30 cellular contexts compared by ENCODE assay signal in genomic region chrX:136868283-136869055, GRCh38. TPM values are rescaled to one million over a fixed set of nuclear protein-coding genes. Genes with fewer than 3 reads are reported as not detected.
DNase-seq lines count a peak whose midpoint lies in the region; ATAC-seq, FAIRE-seq and TF ChIP-seq lines count a peak whose summit lies in the region.
"Had no signal": no experiment of that assay in that cellular context is flagged by ENCODE, and none has a peak within 500 bp of the region (broad histone marks: within the 10 kb centered on the region; RNA-seq: fewer than 3 reads in every experiment).

No MANE protein-coding gene starts in this region.

- H3K36me3 ChIP-seq in fibroblast of lung (ENCODE audit: control insufficient read depth, insufficient read depth, low read length), result no peaks in the 10 kb centered on the region
- H3K36me3 ChIP-seq: transverse colon had no signal

- no peaks in the 10 kb centered on the region for H4K20me1 ChIP-seq in fibroblast of lung (ENCODE audit: control insufficient read depth, extremely low read depth, insufficient read depth, low read length)

- TF ChIP-seq CTCF in WTC11 (IDR thresholded peaks at IDR 0.05) (no peak), fibroblast of lung (conservative IDR thresholded peaks at IDR 0.05 in 1 of 2, IDR thresholded peaks at IDR 0.05 in 1 of 2; ENCODE audit: low read depth in 1 of 2, low read length in 2 of 2) (no peak)

- H3K4me3 ChIP-seq in fibroblast of lung (replicated peaks in 1 of 4; ENCODE audit: control extremely low read depth in 1 of 4, insufficient read depth in 1 of 4, low read depth in 3 of 4, low read length in 4 of 4), result no peak overlapping the region
- H3K4me3 ChIP-seq: hepatocyte, lower lobe of right lung, MG63, psoas muscle, transverse colon had no signal

- DNase-seq in activated CD4-positive, alpha-beta T cell treated with anti-CD3 and anti-CD28 coated beads for 36 hours, result no peak
- DNase-seq in activated CD4-positive, alpha-beta T cell treated with anti-CD3 and anti-CD28 coated beads, Interleukin-2, amount 10 ng/mL, durations not matched to agents 7 days and 5 days, result no peak
- no peak for DNase-seq in GM12891 (ENCODE audit: insufficient read length, low spot score)
- no peak for DNase-seq in WTC11 (ENCODE audit: low spot score)
- DNase-seq in fibroblast of lung (ENCODE audit: low read depth in 2 of 2), result no peak
- no peak for DNase-seq in epidermal melanocyte (ENCODE audit: insufficient read length, low spot score)
- DNase-seq: activated CD4-positive, CD25-positive, alpha-beta regulatory T cell treated with anti-CD3 and anti-CD28 coated beads, Interleukin-2, amount 50 U/mL, for 72 hours; activated naive CD4-positive, alpha-beta T cell treated with anti-CD3 and anti-CD28 coated beads, Interleukin-2, amount 10 ng/mL, durations not matched to agents 7 days and 5 days; anterior cingulate cortex; C1 segment of cervical spinal cord; GOT3; KBM-7; lower lobe of right lung; MG63; naive thymus-derived CD4-positive, alpha-beta T cell; NCI-H1105 treated with DMSO at 0.1 percent for 48 hours; NCI-H187 treated with DMSO at 0.1 percent for 48 hours; NCI-H2171 treated with DMSO at 0.1 percent for 48 hours; occipital lobe; psoas muscle; SK-N-SH; stimulated activated CD4-positive, alpha-beta T cell treated with anti-CD3 and anti-CD28 coated beads, Interleukin-4, amount 100 ng/mL, for 1 hour; T-helper 17 cell; transverse colon had no signal

- no peaks in the 10 kb centered on the region for H3K9me3 Mint-ChIP-seq in activated CD4-positive, alpha-beta T cell treated with anti-CD3 and anti-CD28 coated beads for 36 hours (ENCODE audit: low read depth)
- H3K9me3 Mint-ChIP-seq in activated CD4-positive, alpha-beta T cell treated with anti-CD3 and anti-CD28 coated beads, Interleukin-2, amount 10 ng/mL, durations not matched to agents 7 days and 5 days, result no peaks in the 10 kb centered on the region
- no peaks in the 10 kb centered on the region for H3K9me3 Mint-ChIP-seq in WTC11
- H3K9me3 Mint-ChIP-seq: activated naive CD4-positive, alpha-beta T cell treated with anti-CD3 and anti-CD28 coated beads, Interleukin-2, amount 10 ng/mL, durations not matched to agents 7 days and 5 days had no signal

- H3K36me3 Mint-ChIP-seq in activated CD4-positive, alpha-beta T cell treated with anti-CD3 and anti-CD28 coated beads for 36 hours (ENCODE audit: low read depth), result peaks cover 73% of the 10 kb centered on the region
- peaks cover 69% of the 10 kb centered on the region for H3K36me3 Mint-ChIP-seq in activated CD4-positive, alpha-beta T cell treated with anti-CD3 and anti-CD28 coated beads, Interleukin-2, amount 10 ng/mL, durations not matched to agents 7 days and 5 days (ENCODE audit: low read depth)
- H3K36me3 Mint-ChIP-seq in WTC11, result peaks cover 63% of the 10 kb centered on the region

- H3K27me3 Mint-ChIP-seq in activated CD4-positive, alpha-beta T cell treated with anti-CD3 and anti-CD28 coated beads for 36 hours, result no peaks in the 10 kb centered on the region
- no peaks in the 10 kb centered on the region for H3K27me3 Mint-ChIP-seq in activated CD4-positive, alpha-beta T cell treated with anti-CD3 and anti-CD28 coated beads, Interleukin-2, amount 10 ng/mL, durations not matched to agents 7 days and 5 days
- H3K27me3 Mint-ChIP-seq in WTC11 (ENCODE audit: low read depth), result no peaks in the 10 kb centered on the region
- H3K27me3 Mint-ChIP-seq: activated naive CD4-positive, alpha-beta T cell treated with anti-CD3 and anti-CD28 coated beads, Interleukin-2, amount 10 ng/mL, durations not matched to agents 7 days and 5 days; naive thymus-derived CD4-positive, alpha-beta T cell; T-helper 17 cell had no signal

- CTCF ChIA-PET in activated CD4-positive, alpha-beta T cell treated with anti-CD3 and anti-CD28 coated beads for 36 hours (lab: Charles Lee), result no interaction called here
- CTCF ChIA-PET in activated CD4-positive, alpha-beta T cell treated with anti-CD3 and anti-CD28 coated beads, Interleukin-2, amount 10 ng/mL, durations not matched to agents 7 days and 5 days (lab: Charles Lee), result interaction anchor here (1.0 kb wide), 1 partner anchor 12 kb away, joined by 3 read pairs; the partner anchor contains the start of gene RBMX
- CTCF ChIA-PET in WTC11 (lab: Charles Lee), result no interaction called here

- H3K27ac Mint-ChIP-seq in activated CD4-positive, alpha-beta T cell treated with anti-CD3 and anti-CD28 coated beads for 36 hours, result peak overlapping the region; percentile 77
- H3K27ac Mint-ChIP-seq in activated CD4-positive, alpha-beta T cell treated with anti-CD3 and anti-CD28 coated beads, Interleukin-2, amount 10 ng/mL, durations not matched to agents 7 days and 5 days, result no peak overlapping the region
- 0 out of 2 replicates have a peak overlapping the region, but pooled peaks have one; percentile 27 for H3K27ac Mint-ChIP-seq in WTC11
- H3K27ac Mint-ChIP-seq: activated naive CD4-positive, alpha-beta T cell treated with anti-CD3 and anti-CD28 coated beads, Interleukin-2, amount 10 ng/mL, durations not matched to agents 7 days and 5 days had no signal

- H3K4me2 ChIP-seq in fibroblast of lung (ENCODE audit: extremely low read depth, insufficient read depth, low read length), result peak overlapping the region; percentile 32
- H3K4me2 ChIP-seq: hepatocyte, SK-N-SH had no signal

- H3K4me3 Mint-ChIP-seq in activated CD4-positive, alpha-beta T cell treated with anti-CD3 and anti-CD28 coated beads for 36 hours, result no peak overlapping the region
- H3K4me3 Mint-ChIP-seq in activated CD4-positive, alpha-beta T cell treated with anti-CD3 and anti-CD28 coated beads, Interleukin-2, amount 10 ng/mL, durations not matched to agents 7 days and 5 days, result no peak overlapping the region
- no peak overlapping the region for H3K4me3 Mint-ChIP-seq in WTC11
- H3K4me3 Mint-ChIP-seq: activated naive CD4-positive, alpha-beta T cell treated with anti-CD3 and anti-CD28 coated beads, Interleukin-2, amount 10 ng/mL, durations not matched to agents 7 days and 5 days; naive thymus-derived CD4-positive, alpha-beta T cell; T-helper 17 cell had no signal

- peak; percentile 34; the same call in 1 of the 2 replicates for TF ChIP-seq POLR2A in GM12891 (IDR thresholded peaks at IDR 0.05; ENCODE audit: low read depth, low read length)

- H3K4me1 ChIP-seq in fibroblast of lung (ENCODE audit: control insufficient read depth, extremely low read depth, insufficient read depth, low read length), result no peaks in the 10 kb centered on the region
- H3K4me1 ChIP-seq: lower lobe of right lung, psoas muscle, transverse colon had no signal

- ATAC-seq in activated CD4-positive, alpha-beta T cell treated with anti-CD3 and anti-CD28 coated beads for 36 hours, result no peak
- ATAC-seq in WTC11 (no peak), GM18873 (IDR thresholded peaks at IDR 0.05; ENCODE audit: low FRiP score, unreplicated experiment) (no peak), GM18517 (IDR thresholded peaks at IDR 0.05; ENCODE audit: unreplicated experiment) (no peak)
- ATAC-seq: naive thymus-derived CD4-positive, alpha-beta T cell; T-helper 17 cell had no signal

- intact Hi-C loops in activated CD4-positive, alpha-beta T cell treated with anti-CD3 and anti-CD28 coated beads for 36 hours (cut with DNase I, micrococcal nuclease), result loop anchor here (5.0 to 10.0 kb wide), 4 partner anchors 101 to 1344 kb away; partner anchors contain the start of gene INTS6L (in 1 of the 2)

- peaks cover 7% of the 10 kb centered on the region for H3K79me2 ChIP-seq in fibroblast of lung (ENCODE audit: control insufficient read depth, insufficient read depth, low read length)

- no peaks in the 10 kb centered on the region for H3K27me3 ChIP-seq in fibroblast of lung (ENCODE audit: control insufficient read depth, insufficient read depth, low read length)
- H3K27me3 ChIP-seq: hepatocyte, MG63, transverse colon had no signal

- H3K9me3 ChIP-seq in fibroblast of lung (ENCODE audit: control insufficient read depth, insufficient read depth, low read depth, low read length), result no peaks in the 10 kb centered on the region
- H3K9me3 ChIP-seq: lower lobe of right lung, MG63, psoas muscle, SK-N-SH, transverse colon had no signal

- no peak overlapping the region for H2AFZ ChIP-seq in fibroblast of lung (ENCODE audit: low read length)
- H2AFZ ChIP-seq: hepatocyte had no signal

- H3K4me1 Mint-ChIP-seq in activated CD4-positive, alpha-beta T cell treated with anti-CD3 and anti-CD28 coated beads for 36 hours, result peaks cover 53% of the 10 kb centered on the region
- H3K4me1 Mint-ChIP-seq in activated CD4-positive, alpha-beta T cell treated with anti-CD3 and anti-CD28 coated beads, Interleukin-2, amount 10 ng/mL, durations not matched to agents 7 days and 5 days, result peaks cover 42% of the 10 kb centered on the region
- peaks cover 10% of the 10 kb centered on the region for H3K4me1 Mint-ChIP-seq in WTC11

- H3K27ac ChIP-seq in fibroblast of lung (ENCODE audit: insufficient read depth, low read length), result no peak overlapping the region
- H3K27ac ChIP-seq: 22Rv1, hepatocyte, lower lobe of right lung, transverse colon had no signal

- H3K9ac ChIP-seq in fibroblast of lung (ENCODE audit: insufficient read depth, low read length), result no peak overlapping the region
- H3K9ac ChIP-seq: SK-N-SH had no signal

- no peak for FAIRE-seq in GM12891 (lab: Jason Lieb, UNC)
- FAIRE-seq: bronchial epithelial cell, endothelial cell of umbilical vein had no signal

- POLR2A ChIA-PET in activated CD4-positive, alpha-beta T cell treated with anti-CD3 and anti-CD28 coated beads for 36 hours (lab: Charles Lee), result interaction anchor here (0.6 to 0.9 kb wide), 2 partner anchors 11 to 1656 kb away, joined by 3 read pairs; no protein-coding TSS in a partner anchor
- POLR2A ChIA-PET in activated CD4-positive, alpha-beta T cell treated with anti-CD3 and anti-CD28 coated beads, Interleukin-2, amount 10 ng/mL, durations not matched to agents 7 days and 5 days (lab: Charles Lee), result no interaction called here
- POLR2A ChIA-PET in WTC11 (lab: Charles Lee), result interaction anchor here (0.5 kb wide), 1 partner anchor 11 kb away, joined by 4 read pairs; no protein-coding TSS in a partner anchor

TF ChIP-seq in GM12891, 5 proteins besides CTCF, POLR2A, EP300 and RAD21:
- TF ChIP-seq POLR2AphosphoS5 (IDR thresholded peaks at IDR 0.05; ENCODE audit: low read depth, low read length), result peak; percentile 61; the same call in 1 of the 2 replicates
- no peak for TF ChIP-seq TAF1 (IDR thresholded peaks at IDR 0.05; ENCODE audit: low read depth, low read length)

TF ChIP-seq in WTC11, 78 proteins besides CTCF, POLR2A, EP300 and RAD21 (continues in another document):
- TF ChIP-seq CREM (CRISPR knock-in tag; IDR thresholded peaks at IDR 0.05), result no peak
- TF ChIP-seq ZNF219 (CRISPR knock-in tag; IDR thresholded peaks at IDR 0.05; ENCODE audit: borderline replicate concordance), result no peak

RNA-seq across cellular contexts. Expression of gene RBMX, which starts 12.1 kb away (rescaled TPM):
- total RNA-seq in activated CD4-positive, alpha-beta T cell treated with anti-CD3 and anti-CD28 coated beads for 36 hours, result 100 to 1,000 TPM; 320 to 414 TPM
- total RNA-seq in activated CD4-positive, alpha-beta T cell treated with anti-CD3 and anti-CD28 coated beads, Interleukin-2, amount 10 ng/mL, durations not matched to agents 7 days and 5 days, result 100 to 1,000 TPM; 281 to 316 TPM
- 193 TPM for polyA plus RNA-seq in GM12891 (2012; ENCODE audit: low read depth, missing spikeins)
- total RNA-seq in WTC11 (2021), result 373 to 398 TPM (median 379 TPM) in 3 replicates
- total RNA-seq in fibroblast of lung, result 121 and 139 TPM in 2 replicates
- 159 and 223 TPM in 2 replicates for polyA plus RNA-seq in fibroblast of lung
- 128 and 178 TPM in 2 replicates for polyA plus RNA-seq in fibroblast of lung (2012)
- 70.1 and 74.8 TPM in 2 replicates for polyA minus RNA-seq in fibroblast of lung (ENCODE audit: low replicate concordance)
